In the genomic region with DNA sequence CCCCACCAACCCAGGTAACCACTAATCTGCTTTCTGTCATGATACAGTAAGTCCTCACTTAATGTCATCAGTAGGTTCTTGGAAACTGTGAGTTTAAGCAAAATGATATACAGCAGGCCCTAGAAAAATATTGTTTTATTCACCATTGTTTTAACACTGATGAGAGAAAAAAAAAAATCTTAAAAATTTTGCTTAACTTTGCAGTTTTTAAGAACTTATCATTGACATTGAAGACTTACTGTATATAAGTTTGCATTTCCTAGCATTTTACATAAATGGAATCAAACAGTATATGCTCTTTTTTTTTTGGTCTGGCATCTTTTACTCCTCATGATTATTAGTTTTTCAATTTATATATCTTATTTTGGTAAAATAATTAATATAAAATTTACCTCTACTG, we compare ENCODE assay signal across 25 cellular contexts. TPM values are rescaled to one million over a fixed set of nuclear protein-coding genes. Genes with fewer than 3 reads are reported as not detected.
DNase-seq lines count a peak whose midpoint lies in the region; ATAC-seq, FAIRE-seq and TF ChIP-seq lines count a peak whose summit lies in the region.
"Had no signal": no experiment of that assay in that cellular context is flagged by ENCODE, and none has a peak within 500 bp of the region (broad histone marks: within the 10 kb centered on the region; RNA-seq: fewer than 3 reads in every experiment).

No MANE protein-coding gene starts in this region.

- CTCF ChIA-PET in A549 (lab: Yijun Ruan, JAX), result no interaction called here

- intact Hi-C loops in Right ventricle myocardium inferior (cut with DNase I), result no loop called here

- no peaks in the 10 kb centered on the region for H3K27me3 Mint-ChIP-seq in activated T-cell treated with anti-CD3 and anti-CD28 coated beads, Interleukin-2, amount 50 U/mL, for 24 hours
- H3K27me3 Mint-ChIP-seq in activated naive CD8-positive, alpha-beta T cell treated with anti-CD3 and anti-CD28 coated beads, Interleukin-2, amount 50 U/mL, for 24 hours, result no peaks in the 10 kb centered on the region
- H3K27me3 Mint-ChIP-seq: B cell; CD4-positive, alpha-beta T cell had no signal

- H3K27ac Mint-ChIP-seq in activated T-cell treated with anti-CD3 and anti-CD28 coated beads, Interleukin-2, amount 50 U/mL, for 24 hours, result peak overlapping the region; percentile 10
- H3K27ac Mint-ChIP-seq in activated naive CD8-positive, alpha-beta T cell treated with anti-CD3 and anti-CD28 coated beads, Interleukin-2, amount 50 U/mL, for 24 hours, result peak overlapping the region; percentile 50
- H3K27ac Mint-ChIP-seq: B cell; CD4-positive, alpha-beta T cell; CD8-positive, alpha-beta T cell had no signal

- FAIRE-seq in A549 (lab: Jason Lieb, UNC), result no peak
- FAIRE-seq: A204.1, D721Med, GM12878, GM12892, GM18507 had no signal

- no peak for TF ChIP-seq POLR2A in A549 (IDR thresholded peaks at IDR 0.05; ENCODE audit: low read length)

- H3K4me1 ChIP-seq in A549, result no peaks in the 10 kb centered on the region
- H3K4me1 ChIP-seq: BLaER1 treated with 17β-estradiol and CSF1 and Interleukin-3, amounts not matched to agents 10 nM and 100 nM; Caco-2 had no signal

- no peak for TF ChIP-seq EP300 in A549 (IDR thresholded peaks at IDR 0.05)

- POLR2A ChIA-PET in A549 (lab: Yijun Ruan, JAX), result no interaction called here

- peaks cover 15% of the 10 kb centered on the region for H3K4me1 Mint-ChIP-seq in activated T-cell treated with anti-CD3 and anti-CD28 coated beads, Interleukin-2, amount 50 U/mL, for 24 hours (ENCODE audit: low read depth)
- peaks cover 11% of the 10 kb centered on the region for H3K4me1 Mint-ChIP-seq in activated naive CD8-positive, alpha-beta T cell treated with anti-CD3 and anti-CD28 coated beads, Interleukin-2, amount 50 U/mL, for 24 hours
- H3K4me1 Mint-ChIP-seq: B cell had no signal

- ATAC-seq in A549, result no peak
- ATAC-seq in activated naive CD8-positive, alpha-beta T cell treated with anti-CD3 and anti-CD28 coated beads, Interleukin-2, amount 50 U/mL, for 24 hours, result no peak
- ATAC-seq in Right ventricle myocardium inferior, result no peak
- ATAC-seq: CD8-positive, alpha-beta T cell had no signal

- H3K36me3 Mint-ChIP-seq in activated T-cell treated with anti-CD3 and anti-CD28 coated beads, Interleukin-2, amount 50 U/mL, for 24 hours (ENCODE audit: low read depth), result peaks cover 47% of the 10 kb centered on the region
- peaks cover 28% of the 10 kb centered on the region for H3K36me3 Mint-ChIP-seq in activated naive CD8-positive, alpha-beta T cell treated with anti-CD3 and anti-CD28 coated beads, Interleukin-2, amount 50 U/mL, for 24 hours (ENCODE audit: low read depth)

- TF ChIP-seq CTCF in A549 (IDR thresholded peaks at IDR 0.05), result no peak

- H3K4me2 ChIP-seq in A549, result no peak overlapping the region
- H3K4me2 ChIP-seq: BLaER1 treated with 17β-estradiol and CSF1 and Interleukin-3, amounts not matched to agents 10 nM and 100 nM had no signal

- H3K9me3 Mint-ChIP-seq in activated T-cell treated with anti-CD3 and anti-CD28 coated beads, Interleukin-2, amount 50 U/mL, for 24 hours, result no peaks in the 10 kb centered on the region
- H3K9me3 Mint-ChIP-seq in activated naive CD8-positive, alpha-beta T cell treated with anti-CD3 and anti-CD28 coated beads, Interleukin-2, amount 50 U/mL, for 24 hours, result no peaks in the 10 kb centered on the region
- H3K9me3 Mint-ChIP-seq: CD4-positive, alpha-beta T cell; CD8-positive, alpha-beta T cell had no signal

- no peak overlapping the region for H3K4me3 Mint-ChIP-seq in activated T-cell treated with anti-CD3 and anti-CD28 coated beads, Interleukin-2, amount 50 U/mL, for 24 hours
- no peak overlapping the region for H3K4me3 Mint-ChIP-seq in activated naive CD8-positive, alpha-beta T cell treated with anti-CD3 and anti-CD28 coated beads, Interleukin-2, amount 50 U/mL, for 24 hours
- H3K4me3 Mint-ChIP-seq: B cell; CD4-positive, alpha-beta T cell; CD8-positive, alpha-beta T cell had no signal

- no peak overlapping the region for H3K4me3 ChIP-seq in A549
- H3K4me3 ChIP-seq: BLaER1 treated with 17β-estradiol and CSF1 and Interleukin-3, amounts not matched to agents 10 nM and 100 nM; GM12878 had no signal

- DNase-seq in activated T-cell treated with anti-CD3 and anti-CD28 coated beads, Interleukin-2, amount 50 U/mL, for 24 hours, result no peak
- DNase-seq in activated T-cell treated with anti-CD3 and anti-CD28 coated beads for 4 hours (no peak), A549 (ENCODE audit: low read depth in 1 of 2, low spot score in 1 of 2) (no peak), DMS153 treated with DMSO at 0.1 percent for 48 hours (lab: John Stamatoyannopoulos, UW; ENCODE audit: unreplicated experiment) (no peak), Right ventricle myocardium inferior (ENCODE audit: missing footprints) (no peak)
- no peak for DNase-seq in activated naive CD8-positive, alpha-beta T cell treated with anti-CD3 and anti-CD28 coated beads, Interleukin-2, amount 50 U/mL, for 24 hours
- DNase-seq: 8988T; AML-193; Caco-2; Calu3; CD4-positive, alpha-beta T cell; CD8-positive, alpha-beta T cell; DMS53; DMS79; DND-41; EL; GDM1 had no signal

- no peak overlapping the region for H3K27ac ChIP-seq in A549
- H3K27ac ChIP-seq: BLaER1 treated with 17β-estradiol and CSF1 and Interleukin-3, amounts not matched to agents 10 nM and 100 nM; C4-2B had no signal

- no peak for TF ChIP-seq RAD21 in A549 (conservative IDR thresholded peaks at IDR 0.05 in 1 of 2, IDR thresholded peaks at IDR 0.05 in 1 of 2)

- H3K9me3 ChIP-seq in A549, result no peaks in the 10 kb centered on the region
- H3K9me3 ChIP-seq: BLaER1 treated with 17β-estradiol and CSF1 and Interleukin-3, amounts not matched to agents 10 nM and 100 nM; Caco-2 had no signal

TF ChIP-seq in A549, 52 proteins besides CTCF, POLR2A, EP300 and RAD21:
- TF ChIP-seq MAFK (IDR thresholded peaks at IDR 0.05; ENCODE audit: partially characterized antibody) (peak; percentile 55), KDM5A (IDR thresholded peaks at IDR 0.05) (no peak)

RNA-seq across cellular contexts. Expression of gene CLTC, which starts 19.5 kb away (rescaled TPM):
- polyA plus RNA-seq in A549 (2011; rRNA removed), result 360 and 376 TPM in 2 replicates
- 93.7 and 99.5 TPM in 2 replicates for polyA plus RNA-seq in A549 (2012; cell fraction: cytosol; rRNA removed)
- 191 and 272 TPM in 2 replicates for polyA plus RNA-seq in A549 (2012; cell fraction: nucleus; rRNA removed)
- polyA plus RNA-seq in A549 (2017; fragmentation: RNase III; extraction: RNeasy Plus Mini Kit Qiagen cat#74134 plus additional on column Dnase treatment), result 182 to 185 TPM (median 183 TPM) in 3 replicates
- polyA minus RNA-seq in A549 (2011; rRNA and poly(A)+ RNA removed), result 712 and 826 TPM in 2 replicates
- 136 TPM for total RNA-seq in Right ventricle myocardium inferior

RNA-seq across cellular contexts. Expression of gene DHX40, which starts 34.8 kb away (rescaled TPM):
- polyA plus RNA-seq in A549 (2011; rRNA removed) (87.4 and 109 TPM in 2 replicates), A549 (2017; fragmentation: RNase III; extraction: RNeasy Plus Mini Kit Qiagen cat#74134 plus additional on column Dnase treatment) (54.7 to 59.3 TPM (median 55.8 TPM) in 3 replicates)
- 17.9 and 19.0 TPM in 2 replicates for polyA plus RNA-seq in A549 (2012; cell fraction: cytosol; rRNA removed)
- polyA plus RNA-seq in A549 (2012; cell fraction: nucleus; rRNA removed), result 9.8 and 13.5 TPM in 2 replicates
- 33.1 and 34.7 TPM in 2 replicates for polyA minus RNA-seq in A549 (2011; rRNA and poly(A)+ RNA removed)
- 18.0 TPM for total RNA-seq in Right ventricle myocardium inferior
